ENCODE assay signal across 8 cellular contexts in genomic region chr6:111573118-111573883, GRCh38. TPM values are rescaled to one million over a fixed set of nuclear protein-coding genes. Genes with fewer than 3 reads are reported as not detected.
DNase-seq lines count a peak whose midpoint lies in the region; ATAC-seq and TF ChIP-seq lines count a peak whose summit lies in the region.
"Had no signal": no experiment of that assay in that cellular context is flagged by ENCODE, and none has a peak within 500 bp of the region (broad histone marks: within the 10 kb centered on the region; RNA-seq: fewer than 3 reads in every experiment).

No MANE protein-coding gene starts in this region.

- DNase-seq in KBM-7: peak; percentile 41
- DNase-seq in amniotic epithelial cell (ENCODE audit: low read depth): peak; percentile 67
- no peak for DNase-seq in right cardiac atrium
- DNase-seq in suprapubic skin (ENCODE audit: low spot score in 2 of 2): no peak
- no peak for DNase-seq in NCI-H2196 treated with DMSO at 0.1 percent for 48 hours (lab: John Stamatoyannopoulos, UW; ENCODE audit: unreplicated experiment)
- no peak for DNase-seq in KG1 (lab: John Stamatoyannopoulos, UW)
- DNase-seq: immature natural killer cell had no signal

- WGBS in right cardiac atrium: 58% methylated on average over 8 of the region's 8 CpGs
- WGBS in suprapubic skin: 34% methylated on average over 8 of the region's 8 CpGs

- H3K27me3 ChIP-seq in right cardiac atrium (ENCODE audit: control insufficient read depth, insufficient read depth) (no peaks in the 10 kb centered on the region), suprapubic skin (no peaks in the 10 kb centered on the region)

- no peak for TF ChIP-seq POLR2A in suprapubic skin (IDR thresholded peaks at IDR 0.05)

- intact Hi-C loops in right cardiac atrium (cut with DNase I): no loop called here

- H3K36me3 ChIP-seq in suprapubic skin: peaks cover 43% of the 10 kb centered on the region

- in situ Hi-C loops in KBM-7 (cut with MboI; ENCODE audit: low pct_unique_long_range_greater_than_20kb, low sequenced_read_pairs): no loop called here

- TF ChIP-seq EP300 in suprapubic skin (IDR thresholded peaks at IDR 0.05): no peak

- H3K9me3 ChIP-seq in right cardiac atrium (ENCODE audit: control insufficient read depth, low read length) (no peaks in the 10 kb centered on the region), suprapubic skin (no peaks in the 10 kb centered on the region)

- H3K4me1 ChIP-seq in right cardiac atrium (ENCODE audit: control insufficient read depth, insufficient read depth, low read length) (peaks cover 12% of the 10 kb centered on the region), suprapubic skin (peaks cover 68% of the 10 kb centered on the region)

- H3K4me3 ChIP-seq in right cardiac atrium (ENCODE audit: low read length) (no peak overlapping the region), suprapubic skin (no peak overlapping the region)

- peak overlapping the region; percentile 33 for H3K27ac ChIP-seq in right cardiac atrium (ENCODE audit: low read length)
- H3K27ac ChIP-seq in suprapubic skin: peak overlapping the region; percentile 78

- ATAC-seq in right cardiac atrium: peak; percentile 9 to 27
- no peak for ATAC-seq in GM18870 (IDR thresholded peaks at IDR 0.05; ENCODE audit: unreplicated experiment)

- no peak for TF ChIP-seq CTCF in suprapubic skin (IDR thresholded peaks at IDR 0.05)

RNA-seq across cellular contexts. Expression of gene TRAF3IP2, which starts 32.4 kb away (rescaled TPM):
- 10 to 100 TPM; 12.7 to 16.0 (median 13.1) TPM for total RNA-seq in right cardiac atrium
- polyA plus RNA-seq in right cardiac atrium: 14.1 TPM
- total RNA-seq in suprapubic skin: 10 to 100 TPM; 59.7 to 64.0 (median 60.9) TPM

Comparison
In these comparisons a context has a peak if more than half of its experiments do, and no peak if none do; other contexts are left out.
1. DNase-seq: peak in KBM-7 (single experiment) and amniotic epithelial cell (single experiment); none in right cardiac atrium (0 of 3), suprapubic skin (0 of 2), NCI-H2196 treated with DMSO at 0.1 percent for 48 hours (single experiment) and KG1 (single experiment).